20 cellular contexts compared by ENCODE assay signal in genomic region chr20:47711046-47711752, GRCh38.
A peak's percentile ranks its signal among the peaks of the same experiment; 100 is the strongest.
DNase-seq lines count a peak whose midpoint lies in the region; ATAC-seq, FAIRE-seq and TF ChIP-seq lines count a peak whose summit lies in the region.
"Had no signal": no experiment of that assay in that cellular context is flagged by ENCODE, and none has a peak within 500 bp of the region (broad histone marks: within the 10 kb centered on the region; RNA-seq: fewer than 3 reads in every experiment).

No MANE protein-coding gene starts in this region.

- POLR2A ChIA-PET in HEK293 (lab: Yijun Ruan, JAX) (no interaction called here), WTC11 (lab: Charles Lee) (no interaction called here)
- POLR2A ChIA-PET in naive thymus-derived CD4-positive, alpha-beta T cell (lab: Charles Lee), result no interaction called here

- H3K4me3 Mint-ChIP-seq in WTC11, result no peak overlapping the region
- no peak overlapping the region for H3K4me3 Mint-ChIP-seq in stimulated activated memory B cell treated with anti-CD40 and anti-IgM and Interleukin-4, amounts not matched to agents 10 μg/mL and 1 μg/mL and 100 μg/mL, for 72 hours
- no peak overlapping the region for H3K4me3 Mint-ChIP-seq in naive thymus-derived CD4-positive, alpha-beta T cell
- H3K4me3 Mint-ChIP-seq: nephron progenitor cell had no signal

- H3K9me3 ChIP-seq in HEK293 (ENCODE audit: control insufficient read depth, insufficient read depth, low read depth, low read length), result no peaks in the 10 kb centered on the region
- H3K9me3 ChIP-seq in kidney (ENCODE audit: control insufficient read depth in 1 of 2, low read length in 2 of 2), result no peaks in the 10 kb centered on the region
- H3K9me3 ChIP-seq in naive thymus-derived CD4-positive, alpha-beta T cell (ENCODE audit: control insufficient read depth in 2 of 3, low read length in 3 of 3), result no peaks in the 10 kb centered on the region
- H3K9me3 ChIP-seq: tibial artery had no signal

- H3K36me3 Mint-ChIP-seq in WTC11, result no peaks in the 10 kb centered on the region
- no peaks in the 10 kb centered on the region for H3K36me3 Mint-ChIP-seq in stimulated activated memory B cell treated with anti-CD40 and anti-IgM and Interleukin-4, amounts not matched to agents 10 μg/mL and 1 μg/mL and 100 μg/mL, for 72 hours
- H3K36me3 Mint-ChIP-seq in naive thymus-derived CD4-positive, alpha-beta T cell, result no peaks in the 10 kb centered on the region
- H3K36me3 Mint-ChIP-seq: activated naive CD4-positive, alpha-beta T cell treated with anti-CD3 and anti-CD28 coated beads, Interleukin-2, amount 50 U/mL, for 72 hours had no signal

- H3K9me3 Mint-ChIP-seq in WTC11, result no peaks in the 10 kb centered on the region
- H3K9me3 Mint-ChIP-seq in stimulated activated memory B cell treated with anti-CD40 and anti-IgM and Interleukin-4, amounts not matched to agents 10 μg/mL and 1 μg/mL and 100 μg/mL, for 72 hours, result no peaks in the 10 kb centered on the region
- H3K9me3 Mint-ChIP-seq in naive thymus-derived CD4-positive, alpha-beta T cell, result no peaks in the 10 kb centered on the region
- H3K9me3 Mint-ChIP-seq: activated naive CD4-positive, alpha-beta T cell treated with anti-CD3 and anti-CD28 coated beads, Interleukin-2, amount 50 U/mL, for 72 hours; nephron progenitor cell had no signal

- no peak for DNase-seq in WTC11 (ENCODE audit: low spot score)
- DNase-seq in kidney, result peak; percentile 39
- no peak for DNase-seq in naive thymus-derived CD4-positive, alpha-beta T cell
- DNase-seq in cerebellar cortex (ENCODE audit: low spot score), result no peak
- DNase-seq in DMS153 treated with DMSO at 0.1 percent for 48 hours (lab: John Stamatoyannopoulos, UW; ENCODE audit: unreplicated experiment), result no peak
- DNase-seq in NCI-H2227 treated with DMSO at 0.1 percent for 48 hours (lab: John Stamatoyannopoulos, UW), result no peak
- DNase-seq: activated CD8-positive, alpha-beta memory T cell treated with anti-CD3 and anti-CD28 coated beads for 24 hours; EL; GM23248; hypothalamus; mesendoderm; NCI-H1092; NCI-H2029 treated with DMSO at 0.1 percent for 48 hours; nephron progenitor cell; tibial artery had no signal

- no peaks in the 10 kb centered on the region for H3K27me3 Mint-ChIP-seq in WTC11 (ENCODE audit: low read depth)
- peaks cover 17% of the 10 kb centered on the region for H3K27me3 Mint-ChIP-seq in stimulated activated memory B cell treated with anti-CD40 and anti-IgM and Interleukin-4, amounts not matched to agents 10 μg/mL and 1 μg/mL and 100 μg/mL, for 72 hours
- peaks cover 4 to 29% (median 18%) of the 10 kb centered on the region in 5 donors for H3K27me3 Mint-ChIP-seq in naive thymus-derived CD4-positive, alpha-beta T cell

- TF ChIP-seq CTCF in HEK293 (tag by site-specific recombination; IDR thresholded peaks at IDR 0.05), result no peak
- no peak for TF ChIP-seq CTCF in WTC11 (IDR thresholded peaks at IDR 0.05)
- TF ChIP-seq CTCF in kidney (IDR thresholded peaks at IDR 0.05; ENCODE audit: borderline replicate concordance, extremely low read depth, insufficient read depth), result no peak

- intact Hi-C loops in kidney (cut with DNase I), result no loop called here
- intact Hi-C loops in naive thymus-derived CD4-positive, alpha-beta T cell (cut with micrococcal nuclease), result no loop called here

- H3K27me3 ChIP-seq in naive thymus-derived CD4-positive, alpha-beta T cell (ENCODE audit: control insufficient read depth in 2 of 2, insufficient read depth in 2 of 2, low read length in 2 of 2), result no peaks in the 10 kb centered on the region
- H3K27me3 ChIP-seq: tibial artery had no signal

- H3K4me1 ChIP-seq in HEK293 (ENCODE audit: control insufficient read depth, insufficient read depth, low read length) (no peaks in the 10 kb centered on the region), kidney (ENCODE audit: control insufficient read depth in 1 of 2, insufficient read depth in 1 of 2, low read depth in 1 of 2, low read length in 2 of 2) (peaks cover 0 to 9% of the 10 kb centered on the region in 2 donors)
- H3K4me1 ChIP-seq in naive thymus-derived CD4-positive, alpha-beta T cell (ENCODE audit: control insufficient read depth in 2 of 2, insufficient read depth in 2 of 2, low read length in 2 of 2), result no peaks in the 10 kb centered on the region

- CTCF ChIA-PET in HEK293 (lab: Yijun Ruan, JAX), result interaction anchor here (1.3 kb wide), 1 partner anchor 10 kb away, joined by 4 read pairs; no protein-coding TSS in a partner anchor
- CTCF ChIA-PET in WTC11 (lab: Charles Lee), result interaction anchor here (1.3 to 3.7 kb wide), 4 partner anchors 14 to 91 kb away, joined by 3 to 20 read pairs (median 7); no protein-coding TSS in a partner anchor
- CTCF ChIA-PET in naive thymus-derived CD4-positive, alpha-beta T cell (lab: Charles Lee), result interaction anchor here (0.7 kb wide), 1 partner anchor 327 kb away, joined by 3 read pairs; no protein-coding TSS in a partner anchor

- no peak overlapping the region for H3K9ac ChIP-seq in kidney (ENCODE audit: low read length in 2 of 2)
- H3K9ac ChIP-seq: GM23248 had no signal

- peaks cover 23% of the 10 kb centered on the region for H3K4me1 Mint-ChIP-seq in WTC11
- H3K4me1 Mint-ChIP-seq in stimulated activated memory B cell treated with anti-CD40 and anti-IgM and Interleukin-4, amounts not matched to agents 10 μg/mL and 1 μg/mL and 100 μg/mL, for 72 hours, result peaks cover 34% of the 10 kb centered on the region
- H3K4me1 Mint-ChIP-seq in naive thymus-derived CD4-positive, alpha-beta T cell, result peaks cover 0 to 3% (median 0%) of the 10 kb centered on the region in 7 donors

- ATAC-seq in WTC11, result no peak
- peak; percentile 63 for ATAC-seq in stimulated activated memory B cell treated with anti-CD40 and anti-IgM and Interleukin-4, amounts not matched to agents 10 μg/mL and 1 μg/mL and 100 μg/mL, for 72 hours
- no peak for ATAC-seq in naive thymus-derived CD4-positive, alpha-beta T cell

- no peaks in the 10 kb centered on the region for H3K36me3 ChIP-seq in HEK293 (ENCODE audit: control insufficient read depth in 2 of 2, insufficient read depth in 1 of 2, low read length in 2 of 2)
- no peaks in the 10 kb centered on the region for H3K36me3 ChIP-seq in kidney (ENCODE audit: control insufficient read depth in 1 of 2, insufficient read depth in 2 of 2, low read length in 2 of 2)
- no peaks in the 10 kb centered on the region for H3K36me3 ChIP-seq in naive thymus-derived CD4-positive, alpha-beta T cell (ENCODE audit: control insufficient read depth in 2 of 3, insufficient read depth in 3 of 3, low read length in 3 of 3)
- H3K36me3 ChIP-seq: tibial artery had no signal

- H3K27ac ChIP-seq in HEK293 (ENCODE audit: extremely low read depth, low read depth, low read length) (no peak overlapping the region), kidney (ENCODE audit: low read depth in 2 of 2, low read length in 2 of 2) (peak overlapping the region in 1 of 2 donors; percentile 29)
- no peak overlapping the region for H3K27ac ChIP-seq in naive thymus-derived CD4-positive, alpha-beta T cell (ENCODE audit: low read depth, low read length)
- H3K27ac ChIP-seq: GM23248, tibial artery had no signal

- H3K27ac Mint-ChIP-seq in WTC11, result no peak overlapping the region
- no peak overlapping the region for H3K27ac Mint-ChIP-seq in stimulated activated memory B cell treated with anti-CD40 and anti-IgM and Interleukin-4, amounts not matched to agents 10 μg/mL and 1 μg/mL and 100 μg/mL, for 72 hours
- H3K27ac Mint-ChIP-seq in naive thymus-derived CD4-positive, alpha-beta T cell, result no peak overlapping the region
- H3K27ac Mint-ChIP-seq: activated naive CD4-positive, alpha-beta T cell treated with anti-CD3 and anti-CD28 coated beads, Interleukin-2, amount 50 U/mL, for 72 hours; nephron progenitor cell had no signal

- FAIRE-seq in kidney (lab: Jason Lieb, UNC), result no peak
- FAIRE-seq: endometrium, keratinocyte had no signal

- H3K4me3 ChIP-seq in HEK293 (ENCODE audit: low read depth, low read length) (no peak overlapping the region), kidney (ENCODE audit: low read length in 2 of 2) (no peak overlapping the region)
- H3K4me3 ChIP-seq in naive thymus-derived CD4-positive, alpha-beta T cell (ENCODE audit: low read length), result no peak overlapping the region
- H3K4me3 ChIP-seq: GM23248, tibial artery had no signal

TF ChIP-seq in HEK293, 187 proteins besides CTCF, POLR2A, EP300 and RAD21 (continues in another document):
- TF ChIP-seq ZNF174 (tag by site-specific recombination; IDR thresholded peaks at IDR 0.05) (no peak), EGR2 (tag by site-specific recombination; IDR thresholded peaks at IDR 0.05; ENCODE audit: low read depth) (peak; percentile 66), ZNF645 (tag by site-specific recombination; IDR thresholded peaks at IDR 0.05) (no peak), ZIC2 (tag by site-specific recombination; IDR thresholded peaks at IDR 0.05) (peak; percentile 83), ZFHX2 (tag by site-specific recombination; conservative IDR thresholded peaks at IDR 0.05) (peak; percentile 21; the same call in 1 of the 2 replicates), ZNF521 (tag by site-specific recombination; IDR thresholded peaks at IDR 0.05) (no peak)

TF ChIP-seq in WTC11, 78 proteins besides CTCF, POLR2A, EP300 and RAD21:
- TF ChIP-seq ZNF219 (CRISPR knock-in tag; IDR thresholded peaks at IDR 0.05; ENCODE audit: borderline replicate concordance) (no peak), GABPB1 (CRISPR knock-in tag; IDR thresholded peaks at IDR 0.05) (peak; percentile 76; the same call in 1 of the 2 replicates)
